In genomic region chr17:58219789-58220183, GRCh38 we compare ENCODE assay signal across 9 cellular contexts. TPM values are rescaled to one million over a fixed set of nuclear protein-coding genes. Genes with fewer than 3 reads are reported as not detected.
DNase-seq lines count a peak whose midpoint lies in the region; ATAC-seq, FAIRE-seq and TF ChIP-seq lines count a peak whose summit lies in the region.
"Had no signal": no experiment of that assay in that cellular context is flagged by ENCODE, and none has a peak within 500 bp of the region (broad histone marks: within the 10 kb centered on the region; RNA-seq: fewer than 3 reads in every experiment).

No MANE protein-coding gene starts in this region.

- no peaks in the 10 kb centered on the region for H4K20me1 ChIP-seq in keratinocyte (ENCODE audit: control insufficient read depth, extremely low read depth, insufficient read depth, low read length)

- no peaks in the 10 kb centered on the region for H3K27me3 ChIP-seq in keratinocyte (ENCODE audit: control insufficient read depth, extremely low read depth, insufficient read depth, low read length)
- no peaks in the 10 kb centered on the region for H3K27me3 ChIP-seq in testis
- H3K27me3 ChIP-seq: SJSA1 had no signal

- TF ChIP-seq CTCF in keratinocyte (optimal IDR thresholded peaks at IDR 0.05 in 1 of 3, IDR thresholded peaks at IDR 0.05 in 1 of 3, conservative IDR thresholded peaks at IDR 0.05 in 1 of 3; ENCODE audit: extremely low read depth in 1 of 3, insufficient read depth in 2 of 3, low read length in 3 of 3) (no peak), testis (IDR thresholded peaks at IDR 0.05) (no peak), lower leg skin (IDR thresholded peaks at IDR 0.05) (no peak)

- peaks cover 31% of the 10 kb centered on the region for H3K4me1 Mint-ChIP-seq in activated CD4-positive, alpha-beta T cell treated with anti-CD3 and anti-CD28 coated beads, Interleukin-2, amount 10 ng/mL, durations not matched to agents 7 days and 5 days
- peaks cover 33% of the 10 kb centered on the region for H3K4me1 Mint-ChIP-seq in activated CD4-positive, alpha-beta memory T cell treated with anti-CD3 and anti-CD28 coated beads, Interleukin-2, amount 10 ng/mL, durations not matched to agents 7 days and 5 days

- POLR2A ChIA-PET in activated CD4-positive, alpha-beta T cell treated with anti-CD3 and anti-CD28 coated beads, Interleukin-2, amount 10 ng/mL, durations not matched to agents 7 days and 5 days (lab: Charles Lee), result interaction anchor here (0.6 kb wide), 1 partner anchor 547 kb away, joined by 3 read pairs; no protein-coding TSS in a partner anchor
- POLR2A ChIA-PET in activated CD4-positive, alpha-beta memory T cell treated with anti-CD3 and anti-CD28 coated beads, Interleukin-2, amount 10 ng/mL, durations not matched to agents 7 days and 5 days (lab: Charles Lee), result interaction anchor here (1.0 to 3.7 kb wide), 12 partner anchors 9 to 412 kb away, joined by 3 to 15 read pairs (median 4); partner anchors contain the start of genes DYNLL2, MRPS23, SRSF1 and SUPT4H1

- 26 to 28% methylated on average over 7 of the region's 7 CpGs for WGBS in testis, 2 donors
- 59 to 65% methylated on average over 7 of the region's 7 CpGs for WGBS in lower leg skin, 2 donors

- H3K4me3 Mint-ChIP-seq in activated CD4-positive, alpha-beta T cell treated with anti-CD3 and anti-CD28 coated beads, Interleukin-2, amount 10 ng/mL, durations not matched to agents 7 days and 5 days, result peak overlapping the region; percentile 92
- H3K4me3 Mint-ChIP-seq in activated CD4-positive, alpha-beta memory T cell treated with anti-CD3 and anti-CD28 coated beads, Interleukin-2, amount 10 ng/mL, durations not matched to agents 7 days and 5 days, result peak overlapping the region; percentile 95

- H3K9me3 ChIP-seq in keratinocyte (ENCODE audit: control insufficient read depth, low read depth, low read length) (no peaks in the 10 kb centered on the region), testis (no peaks in the 10 kb centered on the region)
- H3K9me3 ChIP-seq: SJSA1 had no signal

- FAIRE-seq in keratinocyte (lab: Jason Lieb, UNC), result no peak

- H3K9ac ChIP-seq in keratinocyte (ENCODE audit: control insufficient read depth, extremely low read depth, insufficient read depth, low read length), result no peak overlapping the region

- peak overlapping the region; percentile 99 for H2AFZ ChIP-seq in keratinocyte (ENCODE audit: control insufficient read depth, low read length)

- DNase-seq in activated CD4-positive, alpha-beta T cell treated with anti-CD3 and anti-CD28 coated beads, Interleukin-2, amount 10 ng/mL, durations not matched to agents 7 days and 5 days, result no peak
- DNase-seq in activated CD4-positive, alpha-beta T cell treated with anti-CD3 and anti-CD28 coated beads, Interleukin-2, amount 50 U/mL, for 4 hours, result no peak
- no peak for DNase-seq in activated CD4-positive, alpha-beta memory T cell treated with anti-CD3 and anti-CD28 coated beads, Interleukin-2, amount 10 ng/mL, durations not matched to agents 7 days and 5 days
- DNase-seq in keratinocyte (ENCODE audit: low read depth, low spot score) (no peak), testis (peak; percentile 21), lower leg skin (ENCODE audit: low spot score in 2 of 2) (no peak), 8988T (no peak)

- TF ChIP-seq POLR2A in testis (IDR thresholded peaks at IDR 0.05) (no peak), lower leg skin (IDR thresholded peaks at IDR 0.05) (no peak)

- H3K79me2 ChIP-seq in keratinocyte (ENCODE audit: control insufficient read depth, insufficient read depth, low read length), result no peaks in the 10 kb centered on the region

- ATAC-seq in GM19023 (IDR thresholded peaks at IDR 0.05; ENCODE audit: unreplicated experiment), result no peak

- intact Hi-C loops in testis (cut with DNase I; ENCODE audit: low total_unique reads), result no loop called here
- intact Hi-C loops in lower leg skin (cut with DNase I; ENCODE audit: low total_unique reads), result no loop called here

- H3K36me3 Mint-ChIP-seq in activated CD4-positive, alpha-beta T cell treated with anti-CD3 and anti-CD28 coated beads, Interleukin-2, amount 10 ng/mL, durations not matched to agents 7 days and 5 days (ENCODE audit: low read depth), result no peaks in the 10 kb centered on the region
- H3K36me3 Mint-ChIP-seq in activated CD4-positive, alpha-beta memory T cell treated with anti-CD3 and anti-CD28 coated beads, Interleukin-2, amount 10 ng/mL, durations not matched to agents 7 days and 5 days (ENCODE audit: low read depth), result no peaks in the 10 kb centered on the region

- peak overlapping the region; percentile 61 to 92 (median 86) for H3K4me3 ChIP-seq in keratinocyte (ENCODE audit: control insufficient read depth in 2 of 3, extremely low read depth in 1 of 3, insufficient read depth in 2 of 3, low read depth in 1 of 3, low read length in 3 of 3)
- H3K4me3 ChIP-seq in testis, result peak overlapping the region; percentile 62 to 89
- no peak overlapping the region for H3K4me3 ChIP-seq in lower leg skin (ENCODE audit: low read depth, poor library complexity, severe bottlenecking)

- H3K4me1 ChIP-seq in keratinocyte (ENCODE audit: control insufficient read depth, extremely low read depth, insufficient read depth, low read length), result peaks cover 18% of the 10 kb centered on the region
- H3K4me1 ChIP-seq in testis, result peaks cover 4% of the 10 kb centered on the region

- dilution Hi-C loops in keratinocyte (cut with MboI; ENCODE audit: extremely low pct_ligation_motif_present, low sequenced_read_pairs), result no loop called here

- peak overlapping the region; percentile 97 for H3K27ac Mint-ChIP-seq in activated CD4-positive, alpha-beta T cell treated with anti-CD3 and anti-CD28 coated beads, Interleukin-2, amount 10 ng/mL, durations not matched to agents 7 days and 5 days
- H3K27ac Mint-ChIP-seq in activated CD4-positive, alpha-beta memory T cell treated with anti-CD3 and anti-CD28 coated beads, Interleukin-2, amount 10 ng/mL, durations not matched to agents 7 days and 5 days, result peak overlapping the region; percentile 93

- CTCF ChIA-PET in activated CD4-positive, alpha-beta T cell treated with anti-CD3 and anti-CD28 coated beads, Interleukin-2, amount 10 ng/mL, durations not matched to agents 7 days and 5 days (lab: Charles Lee), result interaction anchor here (1.0 to 3.4 kb wide), 7 partner anchors 10 to 144 kb away, joined by 3 to 16 read pairs (median 3); no protein-coding TSS in a partner anchor
- CTCF ChIA-PET in activated CD4-positive, alpha-beta memory T cell treated with anti-CD3 and anti-CD28 coated beads, Interleukin-2, amount 10 ng/mL, durations not matched to agents 7 days and 5 days (lab: Charles Lee), result interaction anchor here (0.7 to 1.6 kb wide), 9 partner anchors 12 to 268 kb away, joined by 3 to 6 read pairs (median 3); partner anchors contain the start of genes HSF5 and RNF43

- no peaks in the 10 kb centered on the region for H3K9me1 ChIP-seq in keratinocyte (ENCODE audit: control insufficient read depth, extremely low read depth, insufficient read depth, low read length)

- H3K27me3 Mint-ChIP-seq in activated CD4-positive, alpha-beta T cell treated with anti-CD3 and anti-CD28 coated beads, Interleukin-2, amount 10 ng/mL, durations not matched to agents 7 days and 5 days, result peaks cover 14% of the 10 kb centered on the region
- peaks cover 8% of the 10 kb centered on the region for H3K27me3 Mint-ChIP-seq in activated CD4-positive, alpha-beta memory T cell treated with anti-CD3 and anti-CD28 coated beads, Interleukin-2, amount 10 ng/mL, durations not matched to agents 7 days and 5 days

- no peaks in the 10 kb centered on the region for H3K9me3 Mint-ChIP-seq in activated CD4-positive, alpha-beta T cell treated with anti-CD3 and anti-CD28 coated beads, Interleukin-2, amount 10 ng/mL, durations not matched to agents 7 days and 5 days
- no peaks in the 10 kb centered on the region for H3K9me3 Mint-ChIP-seq in activated CD4-positive, alpha-beta memory T cell treated with anti-CD3 and anti-CD28 coated beads, Interleukin-2, amount 10 ng/mL, durations not matched to agents 7 days and 5 days

- peak overlapping the region; percentile 92 for H3K4me2 ChIP-seq in keratinocyte (ENCODE audit: control insufficient read depth, extremely low read depth, insufficient read depth, low read depth, low read length)

- H3K36me3 ChIP-seq in keratinocyte (ENCODE audit: control insufficient read depth in 2 of 2, extremely low read depth in 1 of 2, insufficient read depth in 2 of 2, low read length in 2 of 2) (peaks cover 0 to 2% of the 10 kb centered on the region in 2 experiments), testis (ENCODE audit: low read depth, missing control alignments) (no peaks in the 10 kb centered on the region)
- H3K36me3 ChIP-seq: SJSA1 had no signal

- peak overlapping the region; percentile 77 for H3K27ac ChIP-seq in keratinocyte (ENCODE audit: control insufficient read depth, insufficient read depth, low read length)
- H3K27ac ChIP-seq in testis, result peak overlapping the region; percentile 3 to 51
- H3K27ac ChIP-seq: SJSA1 had no signal

RNA-seq across cellular contexts. Expression of gene MKS1, which starts 0.7 kb away (rescaled TPM):
- 10 to 100 TPM; 17.6 to 18.5 TPM for total RNA-seq in activated CD4-positive, alpha-beta T cell treated with anti-CD3 and anti-CD28 coated beads, Interleukin-2, amount 10 ng/mL, durations not matched to agents 7 days and 5 days
- total RNA-seq in activated CD4-positive, alpha-beta memory T cell treated with anti-CD3 and anti-CD28 coated beads, Interleukin-2, amount 10 ng/mL, durations not matched to agents 7 days and 5 days, result 10 to 100 TPM; 18.7 to 19.8 TPM
- polyA plus RNA-seq in keratinocyte, result 11.2 to 12.2 TPM (median 12.0 TPM) in 3 replicates
- polyA plus RNA-seq in keratinocyte (2011; ENCODE audit: low read depth), result 6.6 TPM
- polyA plus RNA-seq in keratinocyte (2011; cell fraction: cytosol; rRNA removed), result 8.4 and 8.9 TPM in 2 replicates
- polyA plus RNA-seq in keratinocyte (2011; cell fraction: nucleus; rRNA removed), result 23.4 and 26.9 TPM in 2 replicates
- polyA plus RNA-seq in keratinocyte (2012; ENCODE audit: low replicate concordance), result 10.3 and 10.7 TPM in 2 replicates
- 10.6 to 26.7 TPM (median 14.0 TPM) in 3 replicates for polyA minus RNA-seq in keratinocyte
- polyA minus RNA-seq in keratinocyte (2011; cell fraction: cytosol; rRNA and poly(A)+ RNA removed), result 14.6 TPM
- polyA minus RNA-seq in keratinocyte (2011; cell fraction: nucleus; rRNA and poly(A)+ RNA removed), result 9.6 and 10.2 TPM in 2 replicates
- 10 to 100 TPM; 32.0 to 34.3 TPM for total RNA-seq in testis
- polyA plus RNA-seq in testis (ENCODE audit: insufficient read depth, low read depth, low replicate concordance), result 32.3 TPM
- total RNA-seq in lower leg skin, result 10 to 100 TPM; 10.8 to 17.3 (median 14.7) TPM

RNA-seq across cellular contexts. Expression of gene LPO, which starts 18.6 kb away (rescaled TPM):
- total RNA-seq in activated CD4-positive, alpha-beta T cell treated with anti-CD3 and anti-CD28 coated beads, Interleukin-2, amount 10 ng/mL, durations not matched to agents 7 days and 5 days, result not detected
- not detected for total RNA-seq in activated CD4-positive, alpha-beta memory T cell treated with anti-CD3 and anti-CD28 coated beads, Interleukin-2, amount 10 ng/mL, durations not matched to agents 7 days and 5 days
- not detected in 3 replicates for polyA plus RNA-seq in keratinocyte
- not detected for polyA plus RNA-seq in keratinocyte (2011; ENCODE audit: low read depth)
- not detected in 2 replicates for polyA plus RNA-seq in keratinocyte (2011; cell fraction: cytosol; rRNA removed)
- polyA plus RNA-seq in keratinocyte (2011; cell fraction: nucleus; rRNA removed), result not detected in 2 replicates
- polyA plus RNA-seq in keratinocyte (2012; ENCODE audit: low replicate concordance), result not detected in 2 replicates
- polyA minus RNA-seq in keratinocyte, result not detected in 3 replicates
- polyA minus RNA-seq in keratinocyte (2011; cell fraction: cytosol; rRNA and poly(A)+ RNA removed), result not detected
- not detected in 2 replicates for polyA minus RNA-seq in keratinocyte (2011; cell fraction: nucleus; rRNA and poly(A)+ RNA removed)
- 1 to 10 TPM; 1.8 to 2.0 TPM for total RNA-seq in testis
- polyA plus RNA-seq in testis (ENCODE audit: insufficient read depth, low read depth, low replicate concordance), result 2.7 TPM
- under 1 TPM in 2 of 4 donors, not detected in 2; 0.06 to 0.59 TPM for total RNA-seq in lower leg skin
- total RNA-seq: SJSA1 had no signal

RNA-seq across cellular contexts. Expression of gene EPX, which starts 27.3 kb away (rescaled TPM):
- not detected for total RNA-seq in activated CD4-positive, alpha-beta T cell treated with anti-CD3 and anti-CD28 coated beads, Interleukin-2, amount 10 ng/mL, durations not matched to agents 7 days and 5 days
- not detected for total RNA-seq in activated CD4-positive, alpha-beta memory T cell treated with anti-CD3 and anti-CD28 coated beads, Interleukin-2, amount 10 ng/mL, durations not matched to agents 7 days and 5 days
- polyA plus RNA-seq in keratinocyte, result not detected in 3 replicates
- polyA plus RNA-seq in keratinocyte (2011; ENCODE audit: low read depth), result not detected
- not detected in 2 replicates for polyA plus RNA-seq in keratinocyte (2011; cell fraction: cytosol; rRNA removed)
- not detected in 2 replicates for polyA plus RNA-seq in keratinocyte (2011; cell fraction: nucleus; rRNA removed)
- polyA plus RNA-seq in keratinocyte (2012; ENCODE audit: low replicate concordance), result 0.07 TPM in 1 of 2 replicates, not detected in the other
- polyA minus RNA-seq in keratinocyte, result not detected in 3 replicates
- not detected for polyA minus RNA-seq in keratinocyte (2011; cell fraction: cytosol; rRNA and poly(A)+ RNA removed)
- polyA minus RNA-seq in keratinocyte (2011; cell fraction: nucleus; rRNA and poly(A)+ RNA removed), result not detected in 2 replicates
- not detected for total RNA-seq in testis
- polyA plus RNA-seq in testis (ENCODE audit: insufficient read depth, low read depth, low replicate concordance), result not detected
- total RNA-seq in lower leg skin, result not detected
- total RNA-seq: SJSA1 had no signal

RNA-seq across cellular contexts. Expression of gene OR4D2, which starts 53.0 kb away (rescaled TPM):
- not detected for total RNA-seq in activated CD4-positive, alpha-beta T cell treated with anti-CD3 and anti-CD28 coated beads, Interleukin-2, amount 10 ng/mL, durations not matched to agents 7 days and 5 days
- total RNA-seq in activated CD4-positive, alpha-beta memory T cell treated with anti-CD3 and anti-CD28 coated beads, Interleukin-2, amount 10 ng/mL, durations not matched to agents 7 days and 5 days, result not detected
- polyA plus RNA-seq in keratinocyte (not detected in 3 replicates), testis (ENCODE audit: insufficient read depth, low read depth, low replicate concordance) (not detected)
- not detected for polyA plus RNA-seq in keratinocyte (2011; ENCODE audit: low read depth)
- not detected in 2 replicates for polyA plus RNA-seq in keratinocyte (2011; cell fraction: cytosol; rRNA removed)
- polyA plus RNA-seq in keratinocyte (2011; cell fraction: nucleus; rRNA removed), result not detected in 2 replicates
- not detected in 2 replicates for polyA plus RNA-seq in keratinocyte (2012; ENCODE audit: low replicate concordance)
- polyA minus RNA-seq in keratinocyte, result not detected in 3 replicates
- polyA minus RNA-seq in keratinocyte (2011; cell fraction: cytosol; rRNA and poly(A)+ RNA removed), result not detected
- not detected in 2 replicates for polyA minus RNA-seq in keratinocyte (2011; cell fraction: nucleus; rRNA and poly(A)+ RNA removed)
- total RNA-seq in testis (not detected), lower leg skin (not detected)
- total RNA-seq: SJSA1 had no signal
